In the genomic region with DNA sequence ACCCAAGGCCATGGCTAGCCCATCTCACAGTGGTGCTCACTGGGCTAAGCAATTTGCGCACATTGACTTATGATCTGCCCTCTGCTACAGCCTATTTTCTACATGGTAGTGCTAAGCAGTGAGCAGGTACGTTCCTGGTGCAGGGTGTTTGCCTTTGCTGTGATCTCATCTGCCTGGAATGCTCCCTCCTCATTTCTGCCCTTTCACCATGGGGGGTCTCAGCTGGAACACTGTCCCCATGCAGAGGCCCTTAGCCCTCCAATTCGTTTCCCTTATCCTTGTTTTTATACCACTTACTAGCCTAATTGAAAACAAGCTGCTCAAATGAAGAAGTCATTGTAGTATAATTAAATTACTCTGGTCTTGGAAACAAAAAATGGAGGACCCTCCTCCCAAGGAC, we compare ENCODE assay signal across 20 cellular contexts. TPM values are rescaled to one million over a fixed set of nuclear protein-coding genes. Genes with fewer than 3 reads are reported as not detected.
DNase-seq lines count a peak whose midpoint lies in the region; ATAC-seq and TF ChIP-seq lines count a peak whose summit lies in the region.
"Had no signal": no experiment of that assay in that cellular context is flagged by ENCODE, and none has a peak within 500 bp of the region (broad histone marks: within the 10 kb centered on the region; RNA-seq: fewer than 3 reads in every experiment).

No MANE protein-coding gene starts in this region.

- peaks cover 22% of the 10 kb centered on the region for H3K4me1 ChIP-seq in NT2/D1 (ENCODE audit: insufficient read depth, insufficient read length)
- peaks cover 6% of the 10 kb centered on the region for H3K4me1 ChIP-seq in iPS DF 6.9 (ENCODE audit: control insufficient read depth, insufficient read depth, low read length)
- H3K4me1 ChIP-seq in psoas muscle: no peaks in the 10 kb centered on the region
- H3K4me1 ChIP-seq: vagina had no signal

- H3K27ac ChIP-seq in iPS DF 6.9 (ENCODE audit: low read length) (no peak overlapping the region), psoas muscle (no peak overlapping the region)
- H3K27ac ChIP-seq: ovary, vagina, VCaP had no signal

- peak; percentile 29 for DNase-seq in activated CD4-positive, alpha-beta T cell treated with anti-CD3 and anti-CD28 coated beads, Interleukin-2, amount 10 ng/mL, durations not matched to agents 24 days and 14 days
- no peak for DNase-seq in activated CD4-positive, alpha-beta T cell treated with anti-CD3 and anti-CD28 coated beads for 48 hours
- DNase-seq in NT2/D1 (ENCODE audit: low read depth, low spot score): peak; percentile 83
- peak; percentile 39 for DNase-seq in iPS DF 6.9 (ENCODE audit: low read depth, low spot score)
- no peak for DNase-seq in psoas muscle
- no peak for DNase-seq in middle frontal gyrus (ENCODE audit: extremely low spot score, low spot score)
- DNase-seq in activated CD4-positive, alpha-beta T cell treated with anti-CD3 and anti-CD28 coated beads, Interleukin-2, amount 50 U/mL, for 1 hour: no peak
- DNase-seq: activated naive CD4-positive, alpha-beta T cell; effector memory CD8-positive, alpha-beta T cell; HFFc6; NCI-H2171 treated with DMSO at 0.1 percent for 48 hours; OCI-M1; ovary had no signal

- no peak overlapping the region for H3K27ac Mint-ChIP-seq in activated CD4-positive, alpha-beta T cell treated with anti-CD3 and anti-CD28 coated beads, Interleukin-2, amount 10 ng/mL, durations not matched to agents 24 days and 14 days
- H3K27ac Mint-ChIP-seq: effector memory CD8-positive, alpha-beta T cell; HFFc6; stimulated activated naive CD8-positive, alpha-beta T cell treated with anti-CD3 and anti-CD28 coated beads, Interleukin-15, Interleukin-2, amounts not matched to agents 100 ng/mL and 50 ng/mL, for 24 hours had no signal

- H3K9me3 ChIP-seq in NT2/D1 (ENCODE audit: insufficient read depth, low read length) (no peaks in the 10 kb centered on the region), iPS DF 6.9 (ENCODE audit: control insufficient read depth, insufficient read depth, low read length) (no peaks in the 10 kb centered on the region), psoas muscle (no peaks in the 10 kb centered on the region)
- H3K9me3 ChIP-seq: ovary, vagina had no signal

- H3K4me1 Mint-ChIP-seq in activated CD4-positive, alpha-beta T cell treated with anti-CD3 and anti-CD28 coated beads, Interleukin-2, amount 10 ng/mL, durations not matched to agents 24 days and 14 days: peaks cover 5% of the 10 kb centered on the region

- H3K9ac ChIP-seq in NT2/D1 (ENCODE audit: insufficient read length, low read depth): peak overlapping the region; percentile 27

- no peak overlapping the region for H3K4me3 Mint-ChIP-seq in activated CD4-positive, alpha-beta T cell treated with anti-CD3 and anti-CD28 coated beads, Interleukin-2, amount 10 ng/mL, durations not matched to agents 24 days and 14 days
- H3K4me3 Mint-ChIP-seq: effector memory CD8-positive, alpha-beta T cell; HFFc6; stimulated activated naive CD8-positive, alpha-beta T cell treated with anti-CD3 and anti-CD28 coated beads, Interleukin-15, Interleukin-2, amounts not matched to agents 100 ng/mL and 50 ng/mL, for 24 hours had no signal

- H3K27me3 Mint-ChIP-seq in activated CD4-positive, alpha-beta T cell treated with anti-CD3 and anti-CD28 coated beads, Interleukin-2, amount 10 ng/mL, durations not matched to agents 24 days and 14 days: peaks cover 27% of the 10 kb centered on the region

- no CpG with 5 or more reads among the region's 3 CpGs for WGBS in iPS DF 6.9 (ENCODE audit: insufficient coverage, insufficient read length)
- 76 to 81% (median 79%) methylated on average over 3 of the region's 3 CpGs for WGBS in psoas muscle, 3 donors

- H3K36me3 ChIP-seq in NT2/D1 (ENCODE audit: insufficient read depth, insufficient read length, low read length) (peaks cover 8% of the 10 kb centered on the region), iPS DF 6.9 (ENCODE audit: control insufficient read depth, insufficient read depth, low read length) (no peaks in the 10 kb centered on the region), psoas muscle (ENCODE audit: insufficient read depth in 1 of 2, low read depth in 1 of 2) (no peaks in the 10 kb centered on the region)
- H3K36me3 ChIP-seq: ovary, vagina had no signal

- intact Hi-C loops in activated CD4-positive, alpha-beta T cell treated with anti-CD3 and anti-CD28 coated beads, Interleukin-2, amount 10 ng/mL, durations not matched to agents 24 days and 14 days (cut with micrococcal nuclease): no loop called here
- intact Hi-C loops in psoas muscle (cut with DNase I): no loop called here

- ATAC-seq in psoas muscle (no peak), HG02973 (IDR thresholded peaks at IDR 0.05; ENCODE audit: unreplicated experiment) (no peak)
- ATAC-seq: effector memory CD8-positive, alpha-beta T cell had no signal

- no peaks in the 10 kb centered on the region for H3K9me3 Mint-ChIP-seq in activated CD4-positive, alpha-beta T cell treated with anti-CD3 and anti-CD28 coated beads, Interleukin-2, amount 10 ng/mL, durations not matched to agents 24 days and 14 days
- H3K9me3 Mint-ChIP-seq: HFFc6; stimulated activated naive CD8-positive, alpha-beta T cell treated with anti-CD3 and anti-CD28 coated beads, Interleukin-15, Interleukin-2, amounts not matched to agents 100 ng/mL and 50 ng/mL, for 24 hours had no signal

- TF ChIP-seq CTCF in psoas muscle (IDR thresholded peaks at IDR 0.05): no peak

- H3K4me3 ChIP-seq in NT2/D1 (ENCODE audit: insufficient read length, low read depth) (peak overlapping the region; percentile 81), iPS DF 6.9 (ENCODE audit: low read length) (no peak overlapping the region), psoas muscle (no peak overlapping the region)
- H3K4me3 ChIP-seq: ovary, vagina had no signal

- peaks cover 5% of the 10 kb centered on the region for H3K27me3 ChIP-seq in NT2/D1 (ENCODE audit: insufficient read depth, insufficient read length)
- no peaks in the 10 kb centered on the region for H3K27me3 ChIP-seq in iPS DF 6.9 (ENCODE audit: control insufficient read depth, insufficient read depth, low read length)
- H3K27me3 ChIP-seq in psoas muscle (ENCODE audit: insufficient read depth in 3 of 3, low read length in 2 of 3): peaks cover 4 to 40% (median 13%) of the 10 kb centered on the region in 3 donors
- H3K27me3 ChIP-seq: ovary, vagina had no signal

- no peaks in the 10 kb centered on the region for H3K36me3 Mint-ChIP-seq in activated CD4-positive, alpha-beta T cell treated with anti-CD3 and anti-CD28 coated beads, Interleukin-2, amount 10 ng/mL, durations not matched to agents 24 days and 14 days (ENCODE audit: low read depth)

RNA-seq across cellular contexts. Expression of a gene that starts 2.0 kb away (rescaled TPM):
- not detected in 2 replicates for total RNA-seq in activated CD4-positive, alpha-beta T cell treated with anti-CD3 and anti-CD28 coated beads, Interleukin-2, amount 10 ng/mL, durations not matched to agents 24 days and 14 days
- 1 to 10 TPM in 1 of 4 donors, under 1 TPM in 2, not detected in 1; 0.06 to 1.0 (median 0.30) TPM for total RNA-seq in psoas muscle
- under 1 TPM in 2 of 3 donors, not detected in 1; under 0.01 to 0.01 TPM for polyA plus RNA-seq in psoas muscle
- total RNA-seq: fibroblast of villous mesenchyme, MCF 10A, mononuclear cell had no signal

Comparison
In these comparisons a context has a peak if more than half of its experiments do, and no peak if none do; other contexts are left out.
1. DNase-seq: peak in activated CD4-positive, alpha-beta T cell treated with anti-CD3 and anti-CD28 coated beads, Interleukin-2, amount 10 ng/mL, durations not matched to agents 24 days and 14 days (single experiment), NT2/D1 (single experiment) and iPS DF 6.9 (single experiment); none in activated CD4-positive, alpha-beta T cell treated with anti-CD3 and anti-CD28 coated beads for 48 hours (single experiment), psoas muscle (0 of 2), middle frontal gyrus (single experiment) and activated CD4-positive, alpha-beta T cell treated with anti-CD3 and anti-CD28 coated beads, Interleukin-2, amount 50 U/mL, for 1 hour (single experiment).